Comparison of ENCODE assay signal across 8 cellular contexts in the genomic region with DNA sequence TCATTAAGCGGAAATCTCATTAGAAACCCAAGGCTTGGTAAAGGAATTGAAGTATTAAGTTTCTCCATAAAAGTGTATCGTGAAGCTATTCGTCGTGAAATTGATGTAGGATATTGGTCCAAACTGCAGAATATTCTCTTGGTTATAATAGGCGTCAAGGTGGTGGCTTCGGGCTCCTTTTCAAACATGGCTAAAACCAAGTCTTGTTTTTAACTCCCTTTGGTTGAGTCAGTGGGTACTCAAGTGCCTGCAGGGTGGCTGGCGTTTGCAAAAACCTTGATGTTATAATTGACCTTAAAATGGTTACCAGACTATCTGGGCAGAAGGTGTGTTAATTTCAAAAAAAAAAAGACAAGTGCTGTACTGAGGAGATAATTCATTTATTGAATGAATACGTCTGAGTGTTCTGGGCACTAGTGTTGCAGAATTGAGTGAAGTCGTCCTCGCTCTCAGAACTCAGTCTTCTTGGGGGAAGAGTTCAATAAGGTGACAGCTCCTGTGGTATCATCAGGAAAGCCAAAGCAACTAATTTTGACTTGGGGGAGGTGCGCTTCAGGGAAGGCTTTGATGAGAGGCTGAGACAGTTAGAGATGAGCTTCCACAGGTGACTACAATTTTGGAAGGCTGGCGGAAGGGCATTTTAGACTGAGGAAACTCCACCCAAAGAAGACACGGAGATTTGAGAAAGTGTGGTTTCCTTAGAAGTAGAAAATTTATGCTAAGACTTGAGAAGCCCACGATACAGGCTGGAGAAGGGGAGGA. TPM values are rescaled to one million over a fixed set of nuclear protein-coding genes. Genes with fewer than 3 reads are reported as not detected.
DNase-seq lines count a peak whose midpoint lies in the region; ATAC-seq, FAIRE-seq and TF ChIP-seq lines count a peak whose summit lies in the region.

No MANE protein-coding gene starts in this region.

- DNase-seq in AG10803 (ENCODE audit: low read depth) (no peak), Kasumi-1 (lab: John Stamatoyannopoulos, UW) (peak; percentile 12 to 29), bronchial epithelial cell (ENCODE audit: low read depth) (no peak), GM03348 (ENCODE audit: low spot score) (no peak), NCI-H2227 treated with DMSO at 0.1 percent for 48 hours (lab: John Stamatoyannopoulos, UW) (no peak), dedifferentiated amniotic fluid mesenchymal stem cell (ENCODE audit: extremely low spot score) (no peak)

- no peaks in the 10 kb centered on the region for H3K9me3 ChIP-seq in mucosa of stomach (ENCODE audit: control insufficient read depth, low read length)

- H3K4me3 ChIP-seq in AG10803 (ENCODE audit: low read length): peak overlapping the region; percentile 91
- peak overlapping the region; percentile 86 for H3K4me3 ChIP-seq in bronchial epithelial cell (ENCODE audit: low read depth, low read length)
- H3K4me3 ChIP-seq in mucosa of stomach (ENCODE audit: low read length): peak overlapping the region; percentile 60

- H3K27me3 ChIP-seq in bronchial epithelial cell (ENCODE audit: control insufficient read depth, insufficient read depth, low read length) (no peaks in the 10 kb centered on the region), mucosa of stomach (ENCODE audit: control insufficient read depth, insufficient read depth, low read length) (peaks cover 7% of the 10 kb centered on the region)

- TF ChIP-seq CTCF in AG10803 (conservative IDR thresholded peaks at IDR 0.05; ENCODE audit: low read length) (no peak), bronchial epithelial cell (IDR thresholded peaks at IDR 0.05; ENCODE audit: insufficient read depth, low read length, severe bottlenecking) (no peak)

- no peak for FAIRE-seq in bronchial epithelial cell (lab: Jason Lieb, UNC)

- no peak for ATAC-seq in GM21526 (IDR thresholded peaks at IDR 0.05; ENCODE audit: low FRiP score, unreplicated experiment)

- H3K9ac ChIP-seq in mucosa of stomach (ENCODE audit: low read length): peak overlapping the region; percentile 83

- peaks cover 18% of the 10 kb centered on the region for H3K4me1 ChIP-seq in mucosa of stomach (ENCODE audit: control insufficient read depth, insufficient read depth, low read length)

- no peaks in the 10 kb centered on the region for H3K36me3 ChIP-seq in bronchial epithelial cell (ENCODE audit: control insufficient read depth, insufficient read depth, low read length)
- H3K36me3 ChIP-seq in mucosa of stomach (ENCODE audit: control insufficient read depth, insufficient read depth, low read length): no peaks in the 10 kb centered on the region

RNA-seq across cellular contexts. Expression of gene UBE2Q2, which starts 1.6 kb away (rescaled TPM):
- 28.8 and 32.1 TPM in 2 replicates for total RNA-seq in bronchial epithelial cell

RNA-seq across cellular contexts. Expression of gene FBXO22, which starts 58.9 kb away (rescaled TPM):
- total RNA-seq in bronchial epithelial cell: 59.8 and 87.4 TPM in 2 replicates

Comparison
In these comparisons a context has a peak if more than half of its experiments do, and no peak if none do; other contexts are left out.
1. DNase-seq: peak in Kasumi-1 (2 of 2); none in AG10803 (single experiment), bronchial epithelial cell (single experiment), GM03348 (single experiment), NCI-H2227 treated with DMSO at 0.1 percent for 48 hours (single experiment) and dedifferentiated amniotic fluid mesenchymal stem cell (single experiment).
2. Peak in every context shown above with its lines, with median percentiles within 50 percentile points of each other: H3K4me3 ChIP-seq.